Comparison of ENCODE assay signal across 8 cellular contexts in genomic region chr11:79438631-79439429, GRCh38. TPM values are rescaled to one million over a fixed set of nuclear protein-coding genes. Genes with fewer than 3 reads are reported as not detected.
DNase-seq lines count a peak whose midpoint lies in the region; ATAC-seq, FAIRE-seq and TF ChIP-seq lines count a peak whose summit lies in the region.

No MANE protein-coding gene starts in this region.

- no TSS peak for BruUV-seq in GM12878 (replicated peaks; lab: Mats Ljungman, UMichigan)

- TF ChIP-seq EP300 in GM12878 (IDR thresholded peaks at IDR 0.05; ENCODE audit: borderline replicate concordance in 1 of 2, control insufficient read depth in 1 of 2, low read depth in 2 of 2, low read length in 2 of 2): no peak
- TF ChIP-seq EP300 in tibial nerve (IDR thresholded peaks at IDR 0.05): no peak

- H3K4me1 Mint-ChIP-seq in activated naive CD8-positive, alpha-beta T cell treated with anti-CD3 and anti-CD28 coated beads, Interleukin-2, amount 10 ng/mL, durations not matched to agents 7 days and 5 days: peaks cover 11% of the 10 kb centered on the region
- peaks cover 13% of the 10 kb centered on the region for H3K4me1 Mint-ChIP-seq in activated naive CD8-positive, alpha-beta T cell treated with anti-CD3 and anti-CD28 coated beads for 36 hours

- no peak overlapping the region for H3K9ac ChIP-seq in GM12878 (ENCODE audit: control insufficient read depth, insufficient read depth, low read length)

- H3K4me2 ChIP-seq in GM12878 (ENCODE audit: control insufficient read depth, insufficient read depth): no peak overlapping the region

- TF ChIP-seq CTCF in GM12878 (IDR thresholded peaks at IDR 0.05 in 2 of 3, conservative IDR thresholded peaks at IDR 0.05 in 1 of 3; ENCODE audit: control insufficient read depth in 2 of 3, extremely low read depth in 1 of 3, insufficient read depth in 1 of 3, low read depth in 3 of 3, low read length in 3 of 3) (no peak), tibial nerve (IDR thresholded peaks at IDR 0.05) (no peak), omental fat pad (IDR thresholded peaks at IDR 0.05) (no peak)

- H3K9me3 ChIP-seq in GM12878 (replicated peaks; ENCODE audit: control insufficient read depth, insufficient read depth, low read length): no peaks in the 10 kb centered on the region; the same call in 2 of the 3 replicates
- no peaks in the 10 kb centered on the region for H3K9me3 ChIP-seq in tibial nerve

- H3K4me3 ChIP-seq in GM12878 (no peak overlapping the region), tibial nerve (peak overlapping the region; percentile 40 to 67 (median 51))

- peaks cover 68% of the 10 kb centered on the region for H3K27me3 Mint-ChIP-seq in activated naive CD8-positive, alpha-beta T cell treated with anti-CD3 and anti-CD28 coated beads, Interleukin-2, amount 10 ng/mL, durations not matched to agents 7 days and 5 days
- H3K27me3 Mint-ChIP-seq in activated naive CD8-positive, alpha-beta T cell treated with anti-CD3 and anti-CD28 coated beads for 36 hours: peaks cover 83% of the 10 kb centered on the region

- no peak for TF ChIP-seq RAD21 in GM12878 (IDR thresholded peaks at IDR 0.05; ENCODE audit: insufficient read depth, low read depth, low read length)

- H3K36me3 ChIP-seq in GM12878 (ENCODE audit: control insufficient read depth in 2 of 2, insufficient read depth in 2 of 2, low read length in 1 of 2): no peaks in the 10 kb centered on the region
- H3K36me3 ChIP-seq in tibial nerve: no peaks in the 10 kb centered on the region

- in situ Hi-C loops in GM12878 (cut with MboI): no loop called here

- no peak overlapping the region for H3K4me3 Mint-ChIP-seq in activated naive CD8-positive, alpha-beta T cell treated with anti-CD3 and anti-CD28 coated beads, Interleukin-2, amount 10 ng/mL, durations not matched to agents 7 days and 5 days
- no peak overlapping the region for H3K4me3 Mint-ChIP-seq in activated naive CD8-positive, alpha-beta T cell treated with anti-CD3 and anti-CD28 coated beads for 36 hours

- POLR2A ChIA-PET in activated naive CD8-positive, alpha-beta T cell treated with anti-CD3 and anti-CD28 coated beads, Interleukin-2, amount 10 ng/mL, durations not matched to agents 7 days and 5 days (lab: Charles Lee): no interaction called here
- POLR2A ChIA-PET in GM12878 (lab: Charles Lee): no interaction called here

- H3K27me3 ChIP-seq in GM12878 (replicated peaks in 1 of 2; ENCODE audit: control insufficient read depth in 2 of 2, insufficient read depth in 2 of 2, low read length in 1 of 2) (peaks cover 28 to 50% of the 10 kb centered on the region in 2 experiments), tibial nerve (peaks cover 0 to 87% of the 10 kb centered on the region in 2 donors)

- RAD21 ChIA-PET in GM12878 (lab: Charles Lee; ENCODE audit: unreplicated experiment): interaction anchor here (0.8 to 1.6 kb wide), 2 partner anchors 38 to 72 kb away, joined by 3 to 9 read pairs; no protein-coding TSS in a partner anchor

- no peak for FAIRE-seq in GM12878 (lab: Jason Lieb, UNC)

- peaks cover 4% of the 10 kb centered on the region; the same call in 1 of the 2 replicates for H4K20me1 ChIP-seq in GM12878 (ENCODE audit: control insufficient read depth, insufficient read depth)

- H3K4me1 ChIP-seq in GM12878 (ENCODE audit: control insufficient read depth, insufficient read depth, low read length) (peaks cover 3% of the 10 kb centered on the region; the same call in 1 of the 2 replicates), tibial nerve (peaks cover 0 to 56% (median 33%) of the 10 kb centered on the region in 4 donors)

- SMC1A ChIA-PET in GM12878 (lab: Charles Lee; ENCODE audit: uncharacterized antibody, unreplicated experiment): interaction anchor here (0.6 to 0.7 kb wide), 3 partner anchors 13 to 862 kb away, joined by 3 read pairs; no protein-coding TSS in a partner anchor

- ATAC-seq in activated naive CD8-positive, alpha-beta T cell treated with anti-CD3 and anti-CD28 coated beads, Interleukin-2, amount 10 ng/mL, durations not matched to agents 7 days and 5 days (ENCODE audit: low read depth): no peak
- ATAC-seq in GM12878 (peak; percentile 14; the same call in 1 of the 3 replicates), GM19397 (IDR thresholded peaks at IDR 0.05; ENCODE audit: unreplicated experiment) (no peak), GM18498 (IDR thresholded peaks at IDR 0.05; ENCODE audit: unreplicated experiment) (no peak), omental fat pad (ENCODE audit: low FRiP score) (no peak)

- CTCF ChIA-PET in GM12878 (lab: Yijun Ruan, JAX): interaction anchor here (1.2 to 2.2 kb wide), 4 partner anchors 19 to 46 kb away, joined by 3 to 7 read pairs (median 4); no protein-coding TSS in a partner anchor

- TF ChIP-seq POLR2A in GM12878 (IDR thresholded peaks at IDR 0.05; ENCODE audit: low read depth, low read length): no peak
- no peak for TF ChIP-seq POLR2A in tibial nerve (IDR thresholded peaks at IDR 0.05)

- H3K36me3 Mint-ChIP-seq in activated naive CD8-positive, alpha-beta T cell treated with anti-CD3 and anti-CD28 coated beads, Interleukin-2, amount 10 ng/mL, durations not matched to agents 7 days and 5 days: no peaks in the 10 kb centered on the region
- peaks cover 5% of the 10 kb centered on the region for H3K36me3 Mint-ChIP-seq in activated naive CD8-positive, alpha-beta T cell treated with anti-CD3 and anti-CD28 coated beads for 36 hours

- H3K27ac Mint-ChIP-seq in activated naive CD8-positive, alpha-beta T cell treated with anti-CD3 and anti-CD28 coated beads, Interleukin-2, amount 10 ng/mL, durations not matched to agents 7 days and 5 days: no peak overlapping the region
- H3K27ac Mint-ChIP-seq in activated naive CD8-positive, alpha-beta T cell treated with anti-CD3 and anti-CD28 coated beads for 36 hours: no peak overlapping the region

- 2% methylated on average over 41 of the region's 43 CpGs for WGBS in GM12878 (ENCODE audit: insufficient coverage, insufficient replicate concordance, low lambda C conversion rate, missing lambda C conversion rate)
- 4 to 7% methylated on average over 24 to 38 of the region's 43 CpGs for WGBS in tibial nerve, 2 donors

- intact Hi-C loops in GM12878 (cut with micrococcal nuclease; ENCODE audit: unreplicated experiment): no loop called here

- no peaks in the 10 kb centered on the region for H3K79me2 ChIP-seq in GM12878 (ENCODE audit: control insufficient read depth, insufficient read depth, low read length)

- H3K27ac ChIP-seq in GM12878 (ENCODE audit: control insufficient read depth, insufficient read depth): no peak overlapping the region
- peak overlapping the region; percentile 27 to 80 (median 45) for H3K27ac ChIP-seq in tibial nerve

- peak; percentile 28 for DNase-seq in activated naive CD8-positive, alpha-beta T cell treated with anti-CD3 and anti-CD28 coated beads, Interleukin-2, amount 10 ng/mL, durations not matched to agents 7 days and 5 days
- no peak for DNase-seq in activated naive CD8-positive, alpha-beta T cell treated with anti-CD3 and anti-CD28 coated beads for 36 hours
- DNase-seq in GM12878 (ENCODE audit: low read depth, low spot score) (no peak), islet precursor cell (peak; percentile 58), tibial nerve (ENCODE audit: low spot score in 2 of 2) (peak; percentile 14 to 44), omental fat pad (ENCODE audit: low spot score) (no peak)

- H3K9me3 Mint-ChIP-seq in activated naive CD8-positive, alpha-beta T cell treated with anti-CD3 and anti-CD28 coated beads, Interleukin-2, amount 10 ng/mL, durations not matched to agents 7 days and 5 days: peaks cover 2% of the 10 kb centered on the region
- H3K9me3 Mint-ChIP-seq in activated naive CD8-positive, alpha-beta T cell treated with anti-CD3 and anti-CD28 coated beads for 36 hours: peaks cover 4% of the 10 kb centered on the region

- no peak overlapping the region for H2AFZ ChIP-seq in GM12878 (ENCODE audit: control insufficient read depth, low read depth, low read length)

TF ChIP-seq in GM12878, 131 proteins besides CTCF, POLR2A, EP300 and RAD21 (continues in another document):
- TF ChIP-seq SMARCA5 (IDR thresholded peaks at IDR 0.05): no peak
- no peak for TF ChIP-seq GATAD2B (conservative IDR thresholded peaks at IDR 0.05; ENCODE audit: low read depth)

RNA-seq across cellular contexts. Expression of gene TENM4, which starts 2.0 kb away (rescaled TPM):
- not detected for total RNA-seq in activated naive CD8-positive, alpha-beta T cell treated with anti-CD3 and anti-CD28 coated beads, Interleukin-2, amount 10 ng/mL, durations not matched to agents 7 days and 5 days
- total RNA-seq in activated naive CD8-positive, alpha-beta T cell treated with anti-CD3 and anti-CD28 coated beads for 36 hours: not detected
- 0.02 and 1.0 TPM in 2 replicates for total RNA-seq in GM12878 (2013; cell fraction: nucleolus; rRNA removed)
- total RNA-seq in GM12878 (2014; rRNA removed) (0.06 TPM in 1 of 2 replicates, not detected in the other), GM12878 (2014; rRNA removed; fragmentation: Illumina TruSeq; extraction: Trizol) (not detected in 2 replicates), GM12878 (2021) (0.03 TPM in 2 replicates), tibial nerve (10 to 100 TPM; 15.3 to 36.3 (median 19.6) TPM), omental fat pad (10 to 100 TPM in 1 of 4 donors, 1 to 10 TPM in 3; 2.3 to 18.9 (median 4.5) TPM)
- polyA plus RNA-seq in GM12878 (2011; ENCODE audit: low read depth): not detected
- polyA plus RNA-seq in GM12878 (2011; rRNA removed) (0.12 and 0.23 TPM in 2 replicates), GM12878 (2014; fragmentation: Illumina TruSeq; extraction: Trizol) (not detected in 2 replicates), GM12878 (2014; fragmentation: Nextera tagmentation; extraction: Ambion mirVana) (not detected), GM12878 (2014; rRNA removed) (not detected in 2 replicates), GM12878 (2016; fragmentation: Nextera tagmentation; extraction: Ambion mirVana) (not detected)
- 0.02 and 0.06 TPM in 2 replicates for polyA plus RNA-seq in GM12878 (2011; cell fraction: cytosol; rRNA removed)
- polyA plus RNA-seq in GM12878 (2011; cell fraction: nucleus; rRNA removed): 0.12 and 0.39 TPM in 2 replicates
- 0.01 TPM in 1 of 2 replicates, not detected in the other for polyA plus RNA-seq in GM12878 (2012)
- 0.05 and 0.07 TPM in 2 replicates for polyA minus RNA-seq in GM12878 (2011; rRNA and poly(A)+ RNA removed)
- 0.21 TPM in 1 of 2 replicates, not detected in the other for polyA minus RNA-seq in GM12878 (2011; cell fraction: cytosol; rRNA and poly(A)+ RNA removed)
- 0.24 and 0.67 TPM in 2 replicates for polyA minus RNA-seq in GM12878 (2011; cell fraction: nucleus; rRNA and poly(A)+ RNA removed)

Comparison
In these comparisons a context has a peak if more than half of its experiments do, and no peak if none do; other contexts are left out.
1. DNase-seq: peak in activated naive CD8-positive, alpha-beta T cell treated with anti-CD3 and anti-CD28 coated beads, Interleukin-2, amount 10 ng/mL, durations not matched to agents 7 days and 5 days (single experiment), islet precursor cell (single experiment) and tibial nerve (2 of 2); none in activated naive CD8-positive, alpha-beta T cell treated with anti-CD3 and anti-CD28 coated beads for 36 hours (single experiment), GM12878 (single experiment) and omental fat pad (single experiment).